Comparison of ENCODE assay signal across 8 cellular contexts in the genomic region with DNA sequence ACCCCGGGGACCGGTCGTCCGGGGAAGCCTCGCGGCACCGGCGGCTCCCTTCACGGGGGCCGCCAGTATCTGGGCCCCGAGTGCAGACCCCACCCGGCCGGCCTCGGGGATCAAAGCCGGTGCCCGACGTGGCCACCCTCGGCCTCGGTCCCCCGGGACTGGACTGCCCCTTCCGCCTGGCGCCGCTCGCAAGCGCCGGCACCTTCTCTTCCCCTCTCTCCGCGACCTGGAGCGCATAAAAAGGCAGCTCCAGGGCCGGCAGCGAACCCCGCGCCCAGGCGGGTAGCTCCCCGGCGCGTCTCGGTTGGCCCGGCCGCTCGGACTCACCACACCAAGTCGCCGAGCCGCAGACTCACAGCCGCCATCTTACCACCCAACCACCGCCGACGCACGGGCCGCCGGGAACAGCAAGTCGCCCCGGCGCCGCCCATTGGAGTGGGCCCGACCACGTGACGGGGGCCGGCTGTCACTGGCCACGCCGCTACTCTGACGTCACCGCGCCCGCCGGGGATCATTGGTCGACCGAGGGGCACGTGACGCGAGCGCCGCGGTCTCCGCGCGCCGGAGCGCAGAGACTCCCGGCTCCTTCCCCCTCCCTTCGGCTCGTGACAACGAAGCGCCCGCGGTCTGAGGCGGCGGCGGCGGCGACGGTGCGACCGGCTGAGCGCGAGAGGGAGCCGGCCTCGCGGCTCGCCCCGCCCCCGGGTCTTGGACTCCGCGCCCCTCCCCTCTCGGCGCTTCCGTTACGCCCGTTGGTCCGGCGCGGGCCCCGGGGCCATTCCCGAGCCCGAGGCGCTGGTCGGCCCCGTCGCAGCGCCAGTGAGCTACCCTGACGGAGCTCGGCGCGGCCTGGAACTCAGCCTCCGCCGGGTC. TPM values are rescaled to one million over a fixed set of nuclear protein-coding genes. Genes with fewer than 3 reads are reported as not detected.
A peak's percentile ranks its signal among the peaks of the same experiment; 100 is the strongest.
DNase-seq lines count a peak whose midpoint lies in the region; ATAC-seq and TF ChIP-seq lines count a peak whose summit lies in the region.

A gene (minus strand): TSS at position 388 of the 873 bp plus-strand sequence. CDS start 23 bp downstream, at position 365.
A gene with protein sequence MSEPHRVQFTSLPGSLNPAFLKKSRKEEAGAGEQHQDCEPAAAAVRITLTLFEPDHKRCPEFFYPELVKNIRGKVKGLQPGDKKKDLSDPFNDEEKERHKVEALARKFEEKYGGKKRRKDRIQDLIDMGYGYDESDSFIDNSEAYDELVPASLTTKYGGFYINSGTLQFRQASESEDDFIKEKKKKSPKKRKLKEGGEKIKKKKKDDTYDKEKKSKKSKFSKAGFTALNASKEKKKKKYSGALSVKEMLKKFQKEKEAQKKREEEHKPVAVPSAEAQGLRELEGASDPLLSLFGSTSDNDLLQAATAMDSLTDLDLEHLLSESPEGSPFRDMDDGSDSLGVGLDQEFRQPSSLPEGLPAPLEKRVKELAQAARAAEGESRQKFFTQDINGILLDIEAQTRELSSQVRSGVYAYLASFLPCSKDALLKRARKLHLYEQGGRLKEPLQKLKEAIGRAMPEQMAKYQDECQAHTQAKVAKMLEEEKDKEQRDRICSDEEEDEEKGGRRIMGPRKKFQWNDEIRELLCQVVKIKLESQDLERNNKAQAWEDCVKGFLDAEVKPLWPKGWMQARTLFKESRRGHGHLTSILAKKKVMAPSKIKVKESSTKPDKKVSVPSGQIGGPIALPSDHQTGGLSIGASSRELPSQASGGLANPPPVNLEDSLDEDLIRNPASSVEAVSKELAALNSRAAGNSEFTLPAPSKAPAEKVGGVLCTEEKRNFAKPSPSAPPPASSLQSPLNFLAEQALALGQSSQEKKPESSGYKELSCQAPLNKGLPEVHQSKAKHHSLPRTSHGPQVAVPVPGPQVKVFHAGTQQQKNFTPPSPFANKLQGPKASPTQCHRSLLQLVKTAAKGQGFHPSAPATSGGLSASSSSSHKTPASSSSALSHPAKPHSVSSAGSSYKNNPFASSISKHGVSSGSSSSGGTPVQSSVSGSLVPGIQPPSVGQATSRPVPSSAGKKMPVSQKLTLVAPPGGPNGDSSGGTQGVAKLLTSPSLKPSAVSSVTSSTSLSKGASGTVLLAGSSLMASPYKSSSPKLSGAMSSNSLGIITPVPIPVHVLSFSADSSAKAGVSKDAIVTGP (N-terminal part only) (plus strand): TSS at position 581 of the 873 bp plus-strand sequence. CDS start 5,437 bp downstream, outside the sequence.

- H3K9me3 ChIP-seq in Peyer's patch (no peaks in the 10 kb centered on the region), esophagus squamous epithelium (no peaks in the 10 kb centered on the region)

- H3K27ac ChIP-seq in KMS-11 (peak within 1 kb of the TSS; percentile 77), Peyer's patch (peak within 1 kb of the TSS; percentile 93 to 98 (median 96)), esophagus squamous epithelium (peak within 1 kb of the TSS; percentile 96 to 99 (median 98))

- H3K4me1 ChIP-seq in KMS-11 (ENCODE audit: low read depth, poor library complexity, severe bottlenecking), result peaks cover 41% of the 10 kb centered on the region
- peaks cover 0 to 50% (median 15%) of the 10 kb centered on the region in 4 donors for H3K4me1 ChIP-seq in Peyer's patch
- H3K4me1 ChIP-seq in esophagus squamous epithelium, result peaks cover 27 to 64% (median 44%) of the 10 kb centered on the region in 3 donors

- H3K4me1 Mint-ChIP-seq in activated T-cell treated with anti-CD3 and anti-CD28 coated beads, Interleukin-2, amount 50 U/mL, for 72 hours (ENCODE audit: low read depth), result peaks cover 53% of the 10 kb centered on the region

- H3K27ac Mint-ChIP-seq in activated T-cell treated with anti-CD3 and anti-CD28 coated beads, Interleukin-2, amount 50 U/mL, for 72 hours, result peak within 1 kb of the TSS; percentile 87

- peak; percentile 84 for ATAC-seq in GM21737 (IDR thresholded peaks at IDR 0.05; ENCODE audit: unreplicated experiment)
- peak; percentile 92 to 95 for ATAC-seq in activated T-cell treated with anti-CD3 and anti-CD28 coated beads, Interleukin-2, amount 50 U/mL, for 72 hours (replicated peaks in 1 of 2)

- H3K36me3 ChIP-seq in KMS-11 (ENCODE audit: insufficient read depth), result peaks cover 12% of the 10 kb centered on the region; the same call in 1 of the 2 replicates
- peaks cover 0 to 32% (median 0%) of the 10 kb centered on the region in 3 donors for H3K36me3 ChIP-seq in Peyer's patch
- peaks cover 21 to 33% (median 22%) of the 10 kb centered on the region in 3 donors for H3K36me3 ChIP-seq in esophagus squamous epithelium

- H3K36me3 Mint-ChIP-seq in activated T-cell treated with anti-CD3 and anti-CD28 coated beads, Interleukin-2, amount 50 U/mL, for 72 hours (ENCODE audit: insufficient read depth in 2 of 2), result peaks cover 2 to 6% of the 10 kb centered on the region in 2 donors

- TF ChIP-seq POLR2A in Peyer's patch (IDR thresholded peaks at IDR 0.05), result peak; percentile 70 to 82
- TF ChIP-seq POLR2A in esophagus squamous epithelium (IDR thresholded peaks at IDR 0.05), result peak in 3 of 4 donors; percentile 74 to 88 (median 85)

- H3K27me3 ChIP-seq in KMS-11 (ENCODE audit: insufficient read depth, low read depth) (no peaks in the 10 kb centered on the region), Peyer's patch (no peaks in the 10 kb centered on the region), esophagus squamous epithelium (no peaks in the 10 kb centered on the region)

- H3K4me3 ChIP-seq in KMS-11 (IDR thresholded peaks at IDR 0.05; ENCODE audit: insufficient read depth, low read depth, low read length) (no peak within 1 kb of the TSS), Peyer's patch (peak within 1 kb of the TSS; percentile 74 to 86 (median 80)), esophagus squamous epithelium (peak within 1 kb of the TSS; percentile 82 to 93 (median 84))

- TF ChIP-seq CTCF in KMS-11 (conservative IDR thresholded peaks at IDR 0.05; ENCODE audit: low read depth, low read length) (no peak), Peyer's patch (IDR thresholded peaks at IDR 0.05) (no peak), esophagus squamous epithelium (IDR thresholded peaks at IDR 0.05) (peak in 1 of 6 experiments; percentile 13)

- H2AFZ ChIP-seq in KMS-11 (ENCODE audit: low read depth), result peak within 1 kb of the TSS; percentile 69

- intact Hi-C loops in esophagus squamous epithelium (cut with DNase I), result loop anchor here (5.0 kb wide), 1 partner anchor 100 kb away; no protein-coding TSS in a partner anchor

- H3K9ac ChIP-seq in KMS-11, result peak within 1 kb of the TSS; percentile 90

- peak within 1 kb of the TSS; percentile 92 to 98 for H3K4me3 Mint-ChIP-seq in activated T-cell treated with anti-CD3 and anti-CD28 coated beads, Interleukin-2, amount 50 U/mL, for 72 hours

- no peaks in the 10 kb centered on the region for H3K9me3 Mint-ChIP-seq in activated T-cell treated with anti-CD3 and anti-CD28 coated beads, Interleukin-2, amount 50 U/mL, for 72 hours

- peaks cover 9% of the 10 kb centered on the region for H4K20me1 ChIP-seq in KMS-11 (ENCODE audit: insufficient read depth)

- peak within 1 kb of the TSS; percentile 95 for H3K4me2 ChIP-seq in KMS-11

- peaks cover 81% of the 10 kb centered on the region for H3K79me2 ChIP-seq in KMS-11 (ENCODE audit: insufficient read depth, low read depth)

- DNase-seq in DMS53 treated with DMSO at 0.1 percent for 48 hours (lab: John Stamatoyannopoulos, UW; ENCODE audit: unreplicated experiment) (peak; percentile 81), Peyer's patch (peak; percentile 100), esophagus squamous epithelium (lab: John Stamatoyannopoulos, UW) (peak; percentile 95), myocyte (ENCODE audit: low read depth) (peak; percentile 98)
- peak; percentile 100 for DNase-seq in activated T-cell treated with anti-CD3 and anti-CD28 coated beads, Interleukin-2, amount 50 U/mL, for 72 hours
- DNase-seq in stimulated activated CD8-positive, alpha-beta memory T cell treated with anti-CD3 and anti-CD28 coated beads, Interleukin-7, amount 100 ng/mL, for 48 hours (ENCODE audit: extremely low read depth in 1 of 2, low read depth in 1 of 2), result peak; percentile 99 to 100

- H3K27me3 Mint-ChIP-seq in activated T-cell treated with anti-CD3 and anti-CD28 coated beads, Interleukin-2, amount 50 U/mL, for 72 hours (ENCODE audit: low read depth), result no peaks in the 10 kb centered on the region

- 0% methylated on average over 30 of the region's 126 CpGs; no CpG with 5 or more reads in 1 of the 2 donors for WGBS in esophagus squamous epithelium, 2 donors

RNA-seq across cellular contexts. Expression of the first gene that starts in this region (rescaled TPM):
- total RNA-seq in Peyer's patch (100 to 1,000 TPM in 1 of 4 donors, 10 to 100 TPM in 3; 57.5 to 168 (median 66.9) TPM), esophagus squamous epithelium (10 to 100 TPM; 31.9 to 47.9 (median 45.8) TPM), myocyte (39.7 and 56.3 TPM in 2 replicates)
- 10 to 100 TPM; 54.9 to 63.6 TPM for total RNA-seq in activated T-cell treated with anti-CD3 and anti-CD28 coated beads, Interleukin-2, amount 50 U/mL, for 72 hours
- 41.8 TPM for polyA plus RNA-seq in myocyte (2012)

RNA-seq across cellular contexts. Expression of the second gene that starts in this region (rescaled TPM):
- total RNA-seq in Peyer's patch, result 100 to 1,000 TPM in 1 of 4 donors, 10 to 100 TPM in 3; 56.0 to 119 (median 62.2) TPM
- total RNA-seq in activated T-cell treated with anti-CD3 and anti-CD28 coated beads, Interleukin-2, amount 50 U/mL, for 72 hours, result 10 to 100 TPM; 32.0 to 36.0 TPM
- 10 to 100 TPM; 12.3 to 22.7 (median 19.6) TPM for total RNA-seq in esophagus squamous epithelium
- 35.4 and 52.2 TPM in 2 replicates for total RNA-seq in myocyte
- polyA plus RNA-seq in myocyte (2012), result 22.6 TPM
